ENCODE assay signal across 4 cellular contexts in genomic region chr6:137480431-137480830, GRCh38. TPM values are rescaled to one million over a fixed set of nuclear protein-coding genes. Genes with fewer than 3 reads are reported as not detected.
"Had no signal": no experiment of that assay in that cellular context is flagged by ENCODE, and none has a peak within 500 bp of the region (broad histone marks: within the 10 kb centered on the region; RNA-seq: fewer than 3 reads in every experiment).

No MANE protein-coding gene starts in this region.

- H3K4me3 ChIP-seq: GM12878 had no signal

- DNase-seq: GDM1, GF-D8 had no signal

RNA-seq across cellular contexts. Expression of gene OLIG3, which starts 13.8 kb away (rescaled TPM):
- total RNA-seq: G401, GM12878 had no signal
- polyA plus RNA-seq: GM12878 had no signal
